Comparison of ENCODE assay signal across 20 cellular contexts in genomic region chr5:42751044-42751443, GRCh38.
"Had no signal": no experiment of that assay in that cellular context is flagged by ENCODE, and none has a peak within 500 bp of the region (broad histone marks: within the 10 kb centered on the region; RNA-seq: fewer than 3 reads in every experiment).

No MANE protein-coding gene starts in this region.

- H3K36me3 ChIP-seq: left ventricle myocardium inferior, lower lobe of right lung, spleen, thoracic aorta had no signal

- H3K27me3 ChIP-seq: dorsolateral prefrontal cortex, foreskin keratinocyte, spleen had no signal

- H3K4me3 ChIP-seq: dorsolateral prefrontal cortex, left ventricle myocardium inferior, lower lobe of right lung, spleen, thoracic aorta had no signal

- H3K27ac ChIP-seq: dorsolateral prefrontal cortex, foreskin keratinocyte, left ventricle myocardium inferior, lower lobe of right lung, spleen, thoracic aorta had no signal

- ATAC-seq: foreskin keratinocyte; lower lobe of right lung; natural killer cell treated with Interleukin-12 subunit alpha and Interleukin-12 subunit beta and Interleukin-15 and Interleukin-18, amount 100 ng/mL, for 72 hours; sciatic nerve; stimulated activated naive B cell treated with anti-CD40 and anti-IgM and Interleukin-4, amounts not matched to agents 10 μg/mL and 1 μg/mL and 100 μg/mL, for 72 hours; stimulated activated naive CD8-positive, alpha-beta T cell treated with anti-CD3 and anti-CD28 coated beads, Interleukin-15, amount 100 ng/mL, for 72 hours had no signal

- H3K9me3 ChIP-seq: left ventricle myocardium inferior, lower lobe of right lung, spleen, thoracic aorta had no signal

- H3K4me1 ChIP-seq: foreskin keratinocyte, left ventricle myocardium inferior, lower lobe of right lung, spleen had no signal

- DNase-seq: cortex of kidney; dorsolateral prefrontal cortex; effector CD8-positive, alpha-beta T cell; foreskin keratinocyte; immature natural killer cell; left ventricle myocardium inferior; lower lobe of right lung; mesenchymal stem cell; midbrain; occipital lobe; spleen; stimulated activated CD4-positive, alpha-beta T cell treated with anti-CD3 and anti-CD28 coated beads, Interleukin-15, amount 100 ng/mL, for 24 hours; stimulated activated CD4-positive, alpha-beta T cell treated with anti-CD3 and anti-CD28 coated beads, Interleukin-1b, Interleukin-23, amount 100 ng/mL, for 48 hours; stimulated activated CD4-positive, alpha-beta T cell treated with anti-CD3 and anti-CD28 coated beads, Interleukin-4, amount 100 ng/mL, for 24 hours; stimulated activated naive B cell treated with anti-CD40 and anti-IgM and Interleukin-4, amounts not matched to agents 10 μg/mL and 1 μg/mL and 100 μg/mL, for 72 hours; stimulated activated naive CD8-positive, alpha-beta T cell treated with anti-CD3 and anti-CD28 coated beads, Interleukin-15, amount 100 ng/mL, for 72 hours; substantia nigra had no signal
